8 cellular contexts compared by ENCODE assay signal in genomic region chr7:39565538-39565937, GRCh38. TPM values are rescaled to one million over a fixed set of nuclear protein-coding genes. Genes with fewer than 3 reads are reported as not detected.
DNase-seq lines count a peak whose midpoint lies in the region; ATAC-seq and TF ChIP-seq lines count a peak whose summit lies in the region.

No MANE protein-coding gene starts in this region.

- DNase-seq in SHP77 treated with DMSO at 0.1 percent for 48 hours (lab: John Stamatoyannopoulos, UW): peak; percentile 21
- DNase-seq in SHP77 (lab: John Stamatoyannopoulos, UW): no peak
- no peak for DNase-seq in activated T-helper 2 cell treated with anti-CD3 and anti-CD28 coated beads, Interferon-gamma antibody, Interleukin-2, Interleukin-4, amounts not matched to agents 10 μg/mL and 5 μg/mL and 100 μg/mL, durations not matched to agents 14 hours and 24 hours and 36 hours (ENCODE audit: low spot score)
- peak; percentile 9 for DNase-seq in inferior parietal cortex (ENCODE audit: extremely low spot score)
- DNase-seq in substantia nigra (lab: John Stamatoyannopoulos, UW): no peak
- no peak for DNase-seq in stimulated activated CD4-positive, alpha-beta T cell treated with anti-CD3 and anti-CD28 coated beads, Interleukin-1b, Interleukin-23, amount 100 ng/mL, for 48 hours
- DNase-seq in GM10248 (ENCODE audit: extremely low spot score): no peak

- intact Hi-C loops in activated T-helper 2 cell treated with anti-CD3 and anti-CD28 coated beads, Interferon-gamma antibody, Interleukin-2, Interleukin-4, amounts not matched to agents 10 μg/mL and 5 μg/mL and 100 μg/mL, durations not matched to agents 14 hours and 24 hours and 36 hours (cut with micrococcal nuclease): loop anchor here (5.0 kb wide), 2 partner anchors 387 to 567 kb away; partner anchors contain the start of genes CDK13 and MPLKIP

- H3K27ac ChIP-seq in substantia nigra (ENCODE audit: low read depth, low read length, poor library complexity, severe bottlenecking): peak overlapping the region; percentile 23

- peaks cover 12% of the 10 kb centered on the region for H3K36me3 Mint-ChIP-seq in activated T-helper 2 cell treated with anti-CD3 and anti-CD28 coated beads, Interferon-gamma antibody, Interleukin-2, Interleukin-4, amounts not matched to agents 10 μg/mL and 5 μg/mL and 100 μg/mL, durations not matched to agents 14 hours and 24 hours and 36 hours (ENCODE audit: low read depth)

- CTCF ChIA-PET in GM10248 (lab: Yijun Ruan, JAX): no interaction called here

- H3K9me3 Mint-ChIP-seq in activated T-helper 2 cell treated with anti-CD3 and anti-CD28 coated beads, Interferon-gamma antibody, Interleukin-2, Interleukin-4, amounts not matched to agents 10 μg/mL and 5 μg/mL and 100 μg/mL, durations not matched to agents 14 hours and 24 hours and 36 hours: no peaks in the 10 kb centered on the region

- POLR2A ChIA-PET in GM10248 (lab: Yijun Ruan, JAX): no interaction called here

- peaks cover 18% of the 10 kb centered on the region for H3K4me1 Mint-ChIP-seq in activated T-helper 2 cell treated with anti-CD3 and anti-CD28 coated beads, Interferon-gamma antibody, Interleukin-2, Interleukin-4, amounts not matched to agents 10 μg/mL and 5 μg/mL and 100 μg/mL, durations not matched to agents 14 hours and 24 hours and 36 hours (ENCODE audit: low read depth)

- H3K4me3 Mint-ChIP-seq in activated T-helper 2 cell treated with anti-CD3 and anti-CD28 coated beads, Interferon-gamma antibody, Interleukin-2, Interleukin-4, amounts not matched to agents 10 μg/mL and 5 μg/mL and 100 μg/mL, durations not matched to agents 14 hours and 24 hours and 36 hours (ENCODE audit: low read depth): peak overlapping the region; percentile 99

- peak overlapping the region; percentile 96 for H3K27ac Mint-ChIP-seq in activated T-helper 2 cell treated with anti-CD3 and anti-CD28 coated beads, Interferon-gamma antibody, Interleukin-2, Interleukin-4, amounts not matched to agents 10 μg/mL and 5 μg/mL and 100 μg/mL, durations not matched to agents 14 hours and 24 hours and 36 hours

- no peak for ATAC-seq in HG02571 (IDR thresholded peaks at IDR 0.05; ENCODE audit: unreplicated experiment)

- TF ChIP-seq CTCF in GM10248 (IDR thresholded peaks at IDR 0.05; ENCODE audit: control extremely low read depth, extremely low read depth, low read depth, missing control alignments): no peak

- H3K27me3 Mint-ChIP-seq in activated T-helper 2 cell treated with anti-CD3 and anti-CD28 coated beads, Interferon-gamma antibody, Interleukin-2, Interleukin-4, amounts not matched to agents 10 μg/mL and 5 μg/mL and 100 μg/mL, durations not matched to agents 14 hours and 24 hours and 36 hours (ENCODE audit: low read depth): peaks cover 17% of the 10 kb centered on the region

RNA-seq across cellular contexts. Expression of gene YAE1, which starts 0.7 kb away (rescaled TPM):
- total RNA-seq in activated T-helper 2 cell treated with anti-CD3 and anti-CD28 coated beads, Interferon-gamma antibody, Interleukin-2, Interleukin-4, amounts not matched to agents 10 μg/mL and 5 μg/mL and 100 μg/mL, durations not matched to agents 14 hours and 24 hours and 36 hours: 11.9 TPM in 2 replicates

RNA-seq across cellular contexts. Expression of gene RALA, which starts 57.8 kb away (rescaled TPM):
- total RNA-seq in activated T-helper 2 cell treated with anti-CD3 and anti-CD28 coated beads, Interferon-gamma antibody, Interleukin-2, Interleukin-4, amounts not matched to agents 10 μg/mL and 5 μg/mL and 100 μg/mL, durations not matched to agents 14 hours and 24 hours and 36 hours: 33.1 and 35.3 TPM in 2 replicates

Comparison
In these comparisons a context has a peak if more than half of its experiments do, and no peak if none do; other contexts are left out.
1. DNase-seq: peak in SHP77 treated with DMSO at 0.1 percent for 48 hours (single experiment) and inferior parietal cortex (single experiment); none in SHP77 (0 of 2), activated T-helper 2 cell treated with anti-CD3 and anti-CD28 coated beads, Interferon-gamma antibody, Interleukin-2, Interleukin-4, amounts not matched to agents 10 μg/mL and 5 μg/mL and 100 μg/mL, durations not matched to agents 14 hours and 24 hours and 36 hours (single experiment), substantia nigra (0 of 49), stimulated activated CD4-positive, alpha-beta T cell treated with anti-CD3 and anti-CD28 coated beads, Interleukin-1b, Interleukin-23, amount 100 ng/mL, for 48 hours (single experiment) and GM10248 (single experiment).